ENCODE assay signal across 13 cellular contexts in the genomic region with DNA sequence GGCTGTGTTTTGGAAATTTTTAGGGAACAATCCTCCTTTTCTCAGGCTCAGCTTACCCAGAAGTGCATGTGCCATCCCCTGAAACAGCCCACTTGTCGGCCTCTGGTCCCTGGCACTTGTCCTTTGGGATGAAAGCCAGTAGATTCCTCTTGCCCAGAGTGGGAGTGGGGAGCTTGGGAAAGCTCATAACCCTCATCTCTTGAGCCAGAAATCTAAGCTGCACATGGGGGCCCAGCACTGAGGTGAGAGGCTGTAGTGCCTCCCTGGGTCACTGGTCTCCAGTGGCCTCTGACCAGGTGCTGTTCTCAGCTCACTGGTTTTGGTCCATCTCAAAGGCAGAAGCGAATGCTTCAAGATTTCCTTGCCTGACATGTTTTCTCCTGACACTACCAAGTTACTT. TPM values are rescaled to one million over a fixed set of nuclear protein-coding genes. Genes with fewer than 3 reads are reported as not detected.
DNase-seq lines count a peak whose midpoint lies in the region; ATAC-seq and TF ChIP-seq lines count a peak whose summit lies in the region.
"Had no signal": no experiment of that assay in that cellular context is flagged by ENCODE, and none has a peak within 500 bp of the region (broad histone marks: within the 10 kb centered on the region; RNA-seq: fewer than 3 reads in every experiment).

No MANE protein-coding gene starts in this region.

- no peaks in the 10 kb centered on the region for H3K79me2 ChIP-seq in osteoblast (ENCODE audit: insufficient read depth, low read length)

- H3K27me3 Mint-ChIP-seq in CD8-positive, alpha-beta T cell (ENCODE audit: low read depth): no peaks in the 10 kb centered on the region
- peaks cover 3% of the 10 kb centered on the region for H3K27me3 Mint-ChIP-seq in activated T-helper 1 cell treated with anti-CD3 and anti-CD28 coated beads, Interleukin-12 subunit alpha, Interleukin-12 subunit beta, Interleukin-2, Interleukin-4 antibody, amounts not matched to agents 30 ng/mL and 10 ng/mL and 1 ng/mL, durations not matched to agents 14 hours and 24 hours and 36 hours (ENCODE audit: insufficient read depth)

- H3K36me3 Mint-ChIP-seq in CD8-positive, alpha-beta T cell: peaks cover 66% of the 10 kb centered on the region
- H3K36me3 Mint-ChIP-seq in activated T-helper 1 cell treated with anti-CD3 and anti-CD28 coated beads, Interleukin-12 subunit alpha, Interleukin-12 subunit beta, Interleukin-2, Interleukin-4 antibody, amounts not matched to agents 30 ng/mL and 10 ng/mL and 1 ng/mL, durations not matched to agents 14 hours and 24 hours and 36 hours (ENCODE audit: low read depth): peaks cover 4% of the 10 kb centered on the region

- CTCF ChIA-PET in CD8-positive, alpha-beta T cell (lab: Charles Lee): interaction anchor here (1.1 to 1.6 kb wide), 4 partner anchors 9 to 137 kb away, joined by 3 to 7 read pairs (median 5); no protein-coding TSS in a partner anchor

- POLR2A ChIA-PET in CD8-positive, alpha-beta T cell (lab: Charles Lee): no interaction called here

- no peak for TF ChIP-seq CTCF in CD8-positive, alpha-beta T cell (IDR thresholded peaks at IDR 0.05)
- no peak for TF ChIP-seq CTCF in RWPE2 (IDR thresholded peaks at IDR 0.05; ENCODE audit: poor library complexity, severe bottlenecking)
- no peak for TF ChIP-seq CTCF in osteoblast (IDR thresholded peaks at IDR 0.05; ENCODE audit: extremely low read depth, low read depth, low read length)

- H3K27ac ChIP-seq in CD8-positive, alpha-beta T cell (ENCODE audit: low read depth, low read length): no peak overlapping the region
- H3K27ac ChIP-seq in RWPE2 (ENCODE audit: poor library complexity, severe bottlenecking): peak overlapping the region; percentile 76
- peak overlapping the region; percentile 64 for H3K27ac ChIP-seq in epithelial cell of prostate
- peak overlapping the region; percentile 6 for H3K27ac ChIP-seq in osteoblast (ENCODE audit: low read depth, low read length)

- peaks cover 7% of the 10 kb centered on the region for H3K36me3 ChIP-seq in CD8-positive, alpha-beta T cell (ENCODE audit: insufficient read depth, low read length)
- H3K36me3 ChIP-seq in RWPE2 (ENCODE audit: low read depth): 0 out of 2 replicates have a peak, but pooled peaks cover 4% of the 10 kb centered on the region
- peaks cover 7% of the 10 kb centered on the region for H3K36me3 ChIP-seq in osteoblast (ENCODE audit: insufficient read depth, low read length)

- no peak for ATAC-seq in CD8-positive, alpha-beta T cell
- ATAC-seq in RWPE2 (ENCODE audit: low read depth): no peak

- H3K9me3 Mint-ChIP-seq in CD8-positive, alpha-beta T cell: no peaks in the 10 kb centered on the region
- no peaks in the 10 kb centered on the region for H3K9me3 Mint-ChIP-seq in activated T-helper 1 cell treated with anti-CD3 and anti-CD28 coated beads, Interleukin-12 subunit alpha, Interleukin-12 subunit beta, Interleukin-2, Interleukin-4 antibody, amounts not matched to agents 30 ng/mL and 10 ng/mL and 1 ng/mL, durations not matched to agents 14 hours and 24 hours and 36 hours
- H3K9me3 Mint-ChIP-seq: activated T-helper 2 cell treated with anti-CD3 and anti-CD28 coated beads, Interferon-gamma antibody, Interleukin-2, Interleukin-4, amounts not matched to agents 10 μg/mL and 5 μg/mL and 100 μg/mL, durations not matched to agents 14 hours and 24 hours and 36 hours; CD14-positive monocyte; mesothelial cell of epicardium; T-helper 1 cell treated with Interleukin-12 subunit alpha and Interleukin-12 subunit beta and Interleukin-4 antibody, amounts not matched to agents 30 μg/mL and 1 μg/mL, for 36 hours had no signal

- no peak overlapping the region for H3K4me3 Mint-ChIP-seq in CD8-positive, alpha-beta T cell
- H3K4me3 Mint-ChIP-seq in activated T-helper 1 cell treated with anti-CD3 and anti-CD28 coated beads, Interleukin-12 subunit alpha, Interleukin-12 subunit beta, Interleukin-2, Interleukin-4 antibody, amounts not matched to agents 30 ng/mL and 10 ng/mL and 1 ng/mL, durations not matched to agents 14 hours and 24 hours and 36 hours: no peak overlapping the region
- H3K4me3 Mint-ChIP-seq: CD14-positive monocyte; mesothelial cell of epicardium; T-helper 1 cell treated with Interleukin-12 subunit alpha and Interleukin-12 subunit beta and Interleukin-4 antibody, amounts not matched to agents 30 μg/mL and 1 μg/mL, for 36 hours had no signal

- peaks cover 11% of the 10 kb centered on the region for H4K20me1 ChIP-seq in osteoblast (ENCODE audit: insufficient read depth, low read length)

- no peak overlapping the region for H2AFZ ChIP-seq in osteoblast (ENCODE audit: low read length)

- H3K27ac Mint-ChIP-seq in CD8-positive, alpha-beta T cell: peak overlapping the region; percentile 75
- no peak overlapping the region for H3K27ac Mint-ChIP-seq in activated T-helper 1 cell treated with anti-CD3 and anti-CD28 coated beads, Interleukin-12 subunit alpha, Interleukin-12 subunit beta, Interleukin-2, Interleukin-4 antibody, amounts not matched to agents 30 ng/mL and 10 ng/mL and 1 ng/mL, durations not matched to agents 14 hours and 24 hours and 36 hours
- H3K27ac Mint-ChIP-seq: mesothelial cell of epicardium; T-helper 1 cell treated with Interleukin-12 subunit alpha and Interleukin-12 subunit beta and Interleukin-4 antibody, amounts not matched to agents 30 μg/mL and 1 μg/mL, for 36 hours had no signal

- no peak overlapping the region for H3K4me3 ChIP-seq in CD8-positive, alpha-beta T cell (ENCODE audit: low read depth, low read length)
- H3K4me3 ChIP-seq in RWPE2 (ENCODE audit: severe bottlenecking): no peak overlapping the region
- H3K4me3 ChIP-seq in osteoblast (ENCODE audit: insufficient read depth, low read length): no peak overlapping the region

- H3K9me3 ChIP-seq in CD8-positive, alpha-beta T cell (ENCODE audit: low read length): no peaks in the 10 kb centered on the region
- H3K9me3 ChIP-seq in RWPE2 (ENCODE audit: severe bottlenecking): no peaks in the 10 kb centered on the region
- no peaks in the 10 kb centered on the region for H3K9me3 ChIP-seq in osteoblast (ENCODE audit: low read depth, low read length)

- H3K4me2 ChIP-seq in osteoblast (ENCODE audit: insufficient read depth, low read length): no peak overlapping the region

- DNase-seq in CD8-positive, alpha-beta T cell: no peak
- no peak for DNase-seq in RWPE2 (ENCODE audit: low spot score)
- DNase-seq in epithelial cell of prostate (ENCODE audit: low read depth, low spot score): no peak
- peak; percentile 4 for DNase-seq in osteoblast (ENCODE audit: insufficient read length, low spot score, missing footprints)
- no peak for DNase-seq in dermis blood vessel endothelial cell
- DNase-seq in activated T-helper 1 cell treated with anti-CD3 and anti-CD28 coated beads, Interleukin-12 subunit alpha, Interleukin-12 subunit beta, Interleukin-2, Interleukin-4 antibody, amounts not matched to agents 30 ng/mL and 10 ng/mL and 1 ng/mL, durations not matched to agents 14 hours and 24 hours and 36 hours (ENCODE audit: low spot score): no peak
- no peak for DNase-seq in AG20443 (ENCODE audit: low spot score)
- DNase-seq: Karpas-422, NCI-H1436 treated with DMSO at 0.1 percent for 48 hours had no signal

- peaks cover 49% of the 10 kb centered on the region for H3K4me1 Mint-ChIP-seq in CD8-positive, alpha-beta T cell (ENCODE audit: low read depth)
- peaks cover 32% of the 10 kb centered on the region for H3K4me1 Mint-ChIP-seq in activated T-helper 1 cell treated with anti-CD3 and anti-CD28 coated beads, Interleukin-12 subunit alpha, Interleukin-12 subunit beta, Interleukin-2, Interleukin-4 antibody, amounts not matched to agents 30 ng/mL and 10 ng/mL and 1 ng/mL, durations not matched to agents 14 hours and 24 hours and 36 hours (ENCODE audit: low read depth)

- H3K27me3 ChIP-seq in CD8-positive, alpha-beta T cell (ENCODE audit: insufficient read depth, low read length): no peaks in the 10 kb centered on the region
- no peaks in the 10 kb centered on the region for H3K27me3 ChIP-seq in RWPE2 (ENCODE audit: insufficient read depth, poor library complexity, severe bottlenecking)
- no peaks in the 10 kb centered on the region for H3K27me3 ChIP-seq in osteoblast (ENCODE audit: insufficient read depth, low read length)

- peaks cover 37% of the 10 kb centered on the region for H3K4me1 ChIP-seq in CD8-positive, alpha-beta T cell (ENCODE audit: insufficient read depth, low read length)
- H3K4me1 ChIP-seq in RWPE2 (ENCODE audit: insufficient read depth, poor library complexity, severe bottlenecking) (peaks cover 16% of the 10 kb centered on the region), osteoblast (ENCODE audit: insufficient read depth, low read length) (peaks cover 49% of the 10 kb centered on the region)

- intact Hi-C loops in CD8-positive, alpha-beta T cell (cut with DNase I, micrococcal nuclease): loop anchor here in 1 of 2 experiments (5.0 kb wide), 1 partner anchor 71 kb away; no protein-coding TSS in a partner anchor
- intact Hi-C loops in activated T-helper 1 cell treated with anti-CD3 and anti-CD28 coated beads, Interleukin-12 subunit alpha, Interleukin-12 subunit beta, Interleukin-2, Interleukin-4 antibody, amounts not matched to agents 30 ng/mL and 10 ng/mL and 1 ng/mL, durations not matched to agents 14 hours and 24 hours and 36 hours (cut with micrococcal nuclease): no loop called here

RNA-seq across cellular contexts. Expression of a gene that starts 38.6 kb away (rescaled TPM):
- total RNA-seq in CD8-positive, alpha-beta T cell: 1 to 10 TPM; 7.5 to 8.0 TPM
- total RNA-seq in osteoblast (163 and 182 TPM in 2 replicates), dermis blood vessel endothelial cell (426 and 735 TPM in 2 replicates)
- 39.1 and 39.5 TPM in 2 replicates for total RNA-seq in activated T-helper 1 cell treated with anti-CD3 and anti-CD28 coated beads, Interleukin-12 subunit alpha, Interleukin-12 subunit beta, Interleukin-2, Interleukin-4 antibody, amounts not matched to agents 30 ng/mL and 10 ng/mL and 1 ng/mL, durations not matched to agents 14 hours and 24 hours and 36 hours
